8 cellular contexts compared by ENCODE assay signal in the genomic region with DNA sequence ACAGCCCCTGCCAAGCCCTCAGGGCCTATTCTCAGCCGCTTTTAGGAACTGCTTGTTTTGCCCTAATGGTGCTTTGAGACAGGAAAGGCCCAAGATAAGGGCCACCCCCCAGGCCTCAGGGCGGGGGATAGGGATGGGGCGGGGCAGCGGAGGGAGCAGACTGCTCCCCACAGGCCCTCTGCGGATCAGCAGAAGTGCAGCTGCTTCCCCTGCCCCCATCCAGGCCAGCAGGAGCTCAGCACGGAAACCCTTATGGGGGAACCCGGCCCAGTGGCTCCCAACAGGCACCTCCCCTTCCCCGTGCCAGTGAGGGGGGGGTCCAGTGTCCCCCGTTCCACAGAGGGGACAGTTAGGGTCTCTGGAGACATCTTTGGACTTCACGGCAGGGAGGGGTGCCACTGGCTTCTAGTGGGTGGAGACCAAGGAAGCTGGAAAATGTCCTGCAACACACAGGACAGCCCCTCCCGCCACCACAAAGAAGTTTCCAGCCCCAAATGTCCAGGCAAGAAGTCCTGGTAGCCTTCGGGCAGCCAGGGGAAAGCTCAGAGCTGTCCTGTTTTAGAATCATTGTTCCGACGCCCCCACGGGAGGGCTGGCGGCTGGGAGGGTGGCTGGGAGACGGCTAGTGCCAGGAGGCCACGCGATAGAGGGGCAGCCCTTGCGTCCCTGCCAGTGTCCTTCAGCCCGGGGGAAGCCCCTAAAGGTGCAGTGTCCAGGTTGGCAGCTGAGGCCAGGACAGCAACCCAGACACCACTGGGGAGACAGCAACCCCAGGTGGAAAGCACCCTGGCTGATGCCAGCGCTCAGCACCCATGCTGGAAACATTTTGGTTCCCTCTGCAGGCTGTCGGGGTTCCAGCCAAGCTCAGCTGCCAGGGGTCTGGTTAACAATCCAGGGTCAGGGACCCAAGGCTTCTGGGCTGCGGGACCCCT. TPM values are rescaled to one million over a fixed set of nuclear protein-coding genes. Genes with fewer than 3 reads are reported as not detected.
A peak's percentile ranks its signal among the peaks of the same experiment; 100 is the strongest.
DNase-seq lines count a peak whose midpoint lies in the region; ATAC-seq and TF ChIP-seq lines count a peak whose summit lies in the region.

No MANE protein-coding gene starts in this region.

- DNase-seq in activated CD4-positive, alpha-beta T cell treated with anti-CD3 and anti-CD28 coated beads for 36 hours = peak; percentile 58
- no peak for DNase-seq in activated CD4-positive, alpha-beta T cell treated with anti-CD3 and anti-CD28 coated beads for 1 hour
- DNase-seq in RWPE1 (ENCODE audit: low spot score) = no peak
- peak; percentile 68 for DNase-seq in left ventricle myocardium inferior
- peak; percentile 70 for DNase-seq in upper lobe of right lung
- no peak for DNase-seq in gastrocnemius medialis

- H3K27ac Mint-ChIP-seq in activated CD4-positive, alpha-beta T cell treated with anti-CD3 and anti-CD28 coated beads for 36 hours = no peak overlapping the region

- H3K27ac ChIP-seq in RWPE1 (peak overlapping the region; percentile 82), left ventricle myocardium inferior (replicated peaks) (peak overlapping the region; percentile 71), upper lobe of right lung (no peak overlapping the region), gastrocnemius medialis (peak overlapping the region in 1 of 4 donors; percentile 33)

- TF ChIP-seq CTCF in RWPE1 (conservative IDR thresholded peaks at IDR 0.05; ENCODE audit: low read depth) = no peak
- no peak for TF ChIP-seq CTCF in left ventricle myocardium inferior (IDR thresholded peaks at IDR 0.05; ENCODE audit: borderline replicate concordance)
- TF ChIP-seq CTCF in upper lobe of right lung (IDR thresholded peaks at IDR 0.05) = no peak
- TF ChIP-seq CTCF in gastrocnemius medialis (IDR thresholded peaks at IDR 0.05 in 4 of 5, conservative IDR thresholded peaks at IDR 0.05 in 1 of 5) = no peak

- no peaks in the 10 kb centered on the region for H3K9me3 Mint-ChIP-seq in activated CD4-positive, alpha-beta T cell treated with anti-CD3 and anti-CD28 coated beads for 36 hours (ENCODE audit: low read depth)

- no peak overlapping the region for H3K4me3 Mint-ChIP-seq in activated CD4-positive, alpha-beta T cell treated with anti-CD3 and anti-CD28 coated beads for 36 hours

- H3K36me3 Mint-ChIP-seq in activated CD4-positive, alpha-beta T cell treated with anti-CD3 and anti-CD28 coated beads for 36 hours (ENCODE audit: low read depth) = no peaks in the 10 kb centered on the region

- intact Hi-C loops in activated CD4-positive, alpha-beta T cell treated with anti-CD3 and anti-CD28 coated beads for 36 hours (cut with DNase I, micrococcal nuclease) = no loop called here
- intact Hi-C loops in left ventricle myocardium inferior (cut with micrococcal nuclease) = no loop called here
- intact Hi-C loops in upper lobe of right lung (cut with DNase I) = no loop called here
- intact Hi-C loops in gastrocnemius medialis (cut with DNase I; ENCODE audit: low total_unique reads) = no loop called here

- H3K4me3 ChIP-seq in left ventricle myocardium inferior (peak overlapping the region; percentile 43), upper lobe of right lung (peak overlapping the region; percentile 14), gastrocnemius medialis (no peak overlapping the region)

- no peaks in the 10 kb centered on the region for H3K27me3 Mint-ChIP-seq in activated CD4-positive, alpha-beta T cell treated with anti-CD3 and anti-CD28 coated beads for 36 hours

- H3K36me3 ChIP-seq in left ventricle myocardium inferior (no peaks in the 10 kb centered on the region), upper lobe of right lung (no peaks in the 10 kb centered on the region), gastrocnemius medialis (no peaks in the 10 kb centered on the region)

- H3K27me3 ChIP-seq in left ventricle myocardium inferior (ENCODE audit: low read depth) (peaks cover 62% of the 10 kb centered on the region), upper lobe of right lung (no peaks in the 10 kb centered on the region), gastrocnemius medialis (peaks cover 22 to 25% (median 23%) of the 10 kb centered on the region in 3 donors)

- ATAC-seq in activated CD4-positive, alpha-beta T cell treated with anti-CD3 and anti-CD28 coated beads for 36 hours = peak; percentile 38
- ATAC-seq in HG03097 (IDR thresholded peaks at IDR 0.05; ENCODE audit: low FRiP score, unreplicated experiment) (peak; percentile 44), upper lobe of right lung (peak; percentile 59), GM18870 (IDR thresholded peaks at IDR 0.05; ENCODE audit: unreplicated experiment) (no peak), gastrocnemius medialis (no peak)

- H3K4me1 Mint-ChIP-seq in activated CD4-positive, alpha-beta T cell treated with anti-CD3 and anti-CD28 coated beads for 36 hours = peaks cover 34% of the 10 kb centered on the region

- H3K9me3 ChIP-seq in left ventricle myocardium inferior (replicated peaks) (no peaks in the 10 kb centered on the region), upper lobe of right lung (no peaks in the 10 kb centered on the region), gastrocnemius medialis (no peaks in the 10 kb centered on the region)

- H3K4me1 ChIP-seq in left ventricle myocardium inferior = peaks cover 29% of the 10 kb centered on the region
- H3K4me1 ChIP-seq in upper lobe of right lung = peaks cover 14% of the 10 kb centered on the region
- H3K4me1 ChIP-seq in gastrocnemius medialis = no peaks in the 10 kb centered on the region

- CTCF ChIA-PET in activated CD4-positive, alpha-beta T cell treated with anti-CD3 and anti-CD28 coated beads for 36 hours (lab: Charles Lee) = interaction anchor here (0.9 to 1.9 kb wide), 3 partner anchors 11 to 98 kb away, joined by 3 to 8 read pairs (median 3); no protein-coding TSS in a partner anchor
- CTCF ChIA-PET in RWPE1 (lab: Yijun Ruan, JAX) = interaction anchor here (0.6 to 1.3 kb wide), 7 partner anchors 11 to 457 kb away, joined by 3 to 5 read pairs (median 4); partner anchors contain the start of gene ZBTB42

- no peak for TF ChIP-seq POLR2A in gastrocnemius medialis (IDR thresholded peaks at IDR 0.05)

- in situ Hi-C loops in gastrocnemius medialis (cut with MboI; ENCODE audit: low sequenced_read_pairs in 4 of 4) = loop anchor here in 1 of 4 donors (25.0 kb wide), 1 partner anchor 287 kb away; no protein-coding TSS in a partner anchor

- POLR2A ChIA-PET in activated CD4-positive, alpha-beta T cell treated with anti-CD3 and anti-CD28 coated beads for 36 hours (lab: Charles Lee) = interaction anchor here (0.5 to 1.3 kb wide), 2 partner anchors 10 to 457 kb away, joined by 3 to 5 read pairs; partner anchors contain the start of gene GPR132
- POLR2A ChIA-PET in RWPE1 (lab: Yijun Ruan, JAX; ENCODE audit: low non-redundant PET) = no interaction called here

RNA-seq across cellular contexts. Expression of gene GPR132, which starts 10.4 kb away (rescaled TPM):
- 10 to 100 TPM; 27.7 to 35.4 TPM for total RNA-seq in activated CD4-positive, alpha-beta T cell treated with anti-CD3 and anti-CD28 coated beads for 36 hours
- total RNA-seq in left ventricle myocardium inferior (1.0 TPM), upper lobe of right lung (6.7 TPM), gastrocnemius medialis (under 1 TPM; 0.07 to 0.61 (median 0.26) TPM)

RNA-seq across cellular contexts. Expression of gene CDCA4, which starts 54.7 kb away (rescaled TPM):
- total RNA-seq in activated CD4-positive, alpha-beta T cell treated with anti-CD3 and anti-CD28 coated beads for 36 hours = 10 to 100 TPM; 52.0 to 62.7 TPM
- total RNA-seq in left ventricle myocardium inferior (2.0 TPM), upper lobe of right lung (4.1 TPM), gastrocnemius medialis (1 to 10 TPM in 3 of 4 donors, under 1 TPM in 1; 0.71 to 2.2 (median 1.8) TPM)

Comparison
In these comparisons a context has a peak if more than half of its experiments do, and no peak if none do; other contexts are left out.
1. DNase-seq: peak in activated CD4-positive, alpha-beta T cell treated with anti-CD3 and anti-CD28 coated beads for 36 hours (single experiment), left ventricle myocardium inferior (single experiment) and upper lobe of right lung (single experiment); none in activated CD4-positive, alpha-beta T cell treated with anti-CD3 and anti-CD28 coated beads for 1 hour (single experiment), RWPE1 (single experiment) and gastrocnemius medialis (0 of 2).
2. ATAC-seq: peak in activated CD4-positive, alpha-beta T cell treated with anti-CD3 and anti-CD28 coated beads for 36 hours (single experiment), HG03097 (single experiment) and upper lobe of right lung (single experiment); none in GM18870 (single experiment) and gastrocnemius medialis (0 of 2).
3. H3K4me3 ChIP-seq: peak in left ventricle myocardium inferior (single experiment) and upper lobe of right lung (single experiment); none in gastrocnemius medialis (0 of 4).
4. RNA of gene CDCA4, which starts 54.7 kb away (total RNA-seq): 52.0 to 62.7 TPM in activated CD4-positive, alpha-beta T cell treated with anti-CD3 and anti-CD28 coated beads for 36 hours; 4.1 TPM in upper lobe of right lung (single experiment), 0.71 to 2.2 TPM in gastrocnemius medialis and 2.0 TPM in left ventricle myocardium inferior (single experiment); every median in the first group is over 10 times any median in the second.